1 cellular context compared by ENCODE assay signal in genomic region chr12:54262403-54262925, GRCh38.
TF ChIP-seq lines count a peak whose summit lies in the region.

No MANE protein-coding gene starts in this region.

TF ChIP-seq in HEK293, 187 proteins besides CTCF, POLR2A, EP300 and RAD21 (continued from another document and continues in another):
- TF ChIP-seq INSM2 (tag by site-specific recombination; IDR thresholded peaks at IDR 0.05) (peak; percentile 92), ZNF280D (tag by site-specific recombination; IDR thresholded peaks at IDR 0.05) (no peak), GLI2 (tag by site-specific recombination; IDR thresholded peaks at IDR 0.05; ENCODE audit: borderline replicate concordance, low read depth) (0 out of 2 replicates have a peak, but pooled peaks have one; percentile 10), ZNF544 (tag by site-specific recombination; IDR thresholded peaks at IDR 0.05) (no peak), ZNF521 (tag by site-specific recombination; IDR thresholded peaks at IDR 0.05) (no peak), ZNF175 (tag by site-specific recombination; IDR thresholded peaks at IDR 0.05) (no peak), ZSCAN16 (tag by site-specific recombination; IDR thresholded peaks at IDR 0.05) (no peak), REPIN1 (tag by site-specific recombination; IDR thresholded peaks at IDR 0.05; ENCODE audit: low read depth) (no peak), ZFP37 (tag by site-specific recombination; IDR thresholded peaks at IDR 0.05) (no peak; the same call in 1 of the 2 replicates), ZNF211 (tag by site-specific recombination; IDR thresholded peaks at IDR 0.05; ENCODE audit: low read depth) (no peak), ZNF24 (tag by site-specific recombination; IDR thresholded peaks at IDR 0.05) (peak; percentile 52; the same call in 1 of the 2 replicates), ZNF202 (tag by site-specific recombination; IDR thresholded peaks at IDR 0.05; ENCODE audit: borderline replicate concordance) (no peak), BCL11A (tag by site-specific recombination; IDR thresholded peaks at IDR 0.05; ENCODE audit: low read depth) (peak; percentile 25; the same call in 1 of the 2 replicates), ZNF677 (tag by site-specific recombination; IDR thresholded peaks at IDR 0.05) (no peak), KLF16 (tag by site-specific recombination; IDR thresholded peaks at IDR 0.05) (0 out of 2 replicates have a peak, but pooled peaks have one; percentile 33), ZNF529 (tag by site-specific recombination; IDR thresholded peaks at IDR 0.05; ENCODE audit: insufficient replicate concordance) (no peak), HIC1 (tag by site-specific recombination; IDR thresholded peaks at IDR 0.05) (0 out of 2 replicates have a peak, but pooled peaks have one; percentile 34), ZNF350 (tag by site-specific recombination; IDR thresholded peaks at IDR 0.05) (no peak), ZNF169 (tag by site-specific recombination; IDR thresholded peaks at IDR 0.05) (no peak), ZNF629 (tag by site-specific recombination; IDR thresholded peaks at IDR 0.05) (peak; percentile 96), ZNF121 (tag by site-specific recombination; IDR thresholded peaks at IDR 0.05) (no peak), ZBTB6 (tag by site-specific recombination; IDR thresholded peaks at IDR 0.05) (peak; percentile 54; the same call in 1 of the 2 replicates), ZNF776 (tag by site-specific recombination; IDR thresholded peaks at IDR 0.05; ENCODE audit: borderline replicate concordance) (no peak), ZNF280C (tag by site-specific recombination; IDR thresholded peaks at IDR 0.05) (no peak), ZNF416 (tag by site-specific recombination; IDR thresholded peaks at IDR 0.05) (no peak), OSR2 (tag by site-specific recombination; IDR thresholded peaks at IDR 0.05) (peak; percentile 96), ZNF791 (tag by site-specific recombination; IDR thresholded peaks at IDR 0.05) (no peak), ZSCAN4 (tag by site-specific recombination; IDR thresholded peaks at IDR 0.05) (0 out of 2 replicates have a peak, but pooled peaks have one; percentile 5), SALL2 (tag by site-specific recombination; IDR thresholded peaks at IDR 0.05; ENCODE audit: borderline replicate concordance) (no peak), ZNF114 (tag by site-specific recombination; IDR thresholded peaks at IDR 0.05) (no peak), TCF7L2 (IDR thresholded peaks at IDR 0.05; ENCODE audit: borderline replicate concordance, low read depth, low read length) (no peak), ZNF707 (tag by site-specific recombination; IDR thresholded peaks at IDR 0.05) (no peak), ZNF366 (tag by site-specific recombination; conservative IDR thresholded peaks at IDR 0.05) (peak; percentile 82)
- TF ChIP-seq, protein P1, sequence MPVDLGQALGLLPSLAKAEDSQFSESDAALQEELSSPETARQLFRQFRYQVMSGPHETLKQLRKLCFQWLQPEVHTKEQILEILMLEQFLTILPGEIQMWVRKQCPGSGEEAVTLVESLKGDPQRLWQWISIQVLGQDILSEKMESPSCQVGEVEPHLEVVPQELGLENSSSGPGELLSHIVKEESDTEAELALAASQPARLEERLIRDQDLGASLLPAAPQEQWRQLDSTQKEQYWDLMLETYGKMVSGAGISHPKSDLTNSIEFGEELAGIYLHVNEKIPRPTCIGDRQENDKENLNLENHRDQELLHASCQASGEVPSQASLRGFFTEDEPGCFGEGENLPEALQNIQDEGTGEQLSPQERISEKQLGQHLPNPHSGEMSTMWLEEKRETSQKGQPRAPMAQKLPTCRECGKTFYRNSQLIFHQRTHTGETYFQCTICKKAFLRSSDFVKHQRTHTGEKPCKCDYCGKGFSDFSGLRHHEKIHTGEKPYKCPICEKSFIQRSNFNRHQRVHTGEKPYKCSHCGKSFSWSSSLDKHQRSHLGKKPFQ (tag by site-specific recombination; IDR thresholded peaks at IDR 0.05) = peak; percentile 93
- TF ChIP-seq, protein P2, sequence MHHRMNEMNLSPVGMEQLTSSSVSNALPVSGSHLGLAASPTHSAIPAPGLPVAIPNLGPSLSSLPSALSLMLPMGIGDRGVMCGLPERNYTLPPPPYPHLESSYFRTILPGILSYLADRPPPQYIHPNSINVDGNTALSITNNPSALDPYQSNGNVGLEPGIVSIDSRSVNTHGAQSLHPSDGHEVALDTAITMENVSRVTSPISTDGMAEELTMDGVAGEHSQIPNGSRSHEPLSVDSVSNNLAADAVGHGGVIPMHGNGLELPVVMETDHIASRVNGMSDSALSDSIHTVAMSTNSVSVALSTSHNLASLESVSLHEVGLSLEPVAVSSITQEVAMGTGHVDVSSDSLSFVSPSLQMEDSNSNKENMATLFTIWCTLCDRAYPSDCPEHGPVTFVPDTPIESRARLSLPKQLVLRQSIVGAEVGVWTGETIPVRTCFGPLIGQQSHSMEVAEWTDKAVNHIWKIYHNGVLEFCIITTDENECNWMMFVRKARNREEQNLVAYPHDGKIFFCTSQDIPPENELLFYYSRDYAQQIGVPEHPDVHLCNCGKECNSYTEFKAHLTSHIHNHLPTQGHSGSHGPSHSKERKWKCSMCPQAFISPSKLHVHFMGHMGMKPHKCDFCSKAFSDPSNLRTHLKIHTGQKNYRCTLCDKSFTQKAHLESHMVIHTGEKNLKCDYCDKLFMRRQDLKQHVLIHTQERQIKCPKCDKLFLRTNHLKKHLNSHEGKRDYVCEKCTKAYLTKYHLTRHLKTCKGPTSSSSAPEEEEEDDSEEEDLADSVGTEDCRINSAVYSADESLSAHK (tag by site-specific recombination; IDR thresholded peaks at IDR 0.05) = no peak; the same call in 1 of the 2 replicates
- TF ChIP-seq, protein P3, sequence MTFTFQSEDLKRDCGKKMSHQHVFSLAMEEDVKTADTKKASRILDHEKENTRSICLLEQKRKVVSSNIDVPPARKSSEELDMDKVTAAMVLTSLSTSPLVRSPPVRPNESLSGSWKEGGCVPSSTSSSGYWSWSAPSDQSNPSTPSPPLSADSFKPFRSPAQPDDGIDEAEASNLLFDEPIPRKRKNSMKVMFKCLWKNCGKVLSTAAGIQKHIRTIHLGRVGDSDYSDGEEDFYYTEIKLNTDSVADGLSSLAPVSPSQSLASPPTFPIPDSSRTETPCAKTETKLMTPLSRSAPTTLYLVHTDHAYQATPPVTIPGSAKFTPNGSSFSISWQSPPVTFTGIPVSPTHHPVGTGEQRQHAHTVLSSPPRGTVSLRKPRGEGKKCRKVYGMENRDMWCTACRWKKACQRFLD (tag by site-specific recombination; IDR thresholded peaks at IDR 0.05) = no peak
- TF ChIP-seq, protein P4, sequence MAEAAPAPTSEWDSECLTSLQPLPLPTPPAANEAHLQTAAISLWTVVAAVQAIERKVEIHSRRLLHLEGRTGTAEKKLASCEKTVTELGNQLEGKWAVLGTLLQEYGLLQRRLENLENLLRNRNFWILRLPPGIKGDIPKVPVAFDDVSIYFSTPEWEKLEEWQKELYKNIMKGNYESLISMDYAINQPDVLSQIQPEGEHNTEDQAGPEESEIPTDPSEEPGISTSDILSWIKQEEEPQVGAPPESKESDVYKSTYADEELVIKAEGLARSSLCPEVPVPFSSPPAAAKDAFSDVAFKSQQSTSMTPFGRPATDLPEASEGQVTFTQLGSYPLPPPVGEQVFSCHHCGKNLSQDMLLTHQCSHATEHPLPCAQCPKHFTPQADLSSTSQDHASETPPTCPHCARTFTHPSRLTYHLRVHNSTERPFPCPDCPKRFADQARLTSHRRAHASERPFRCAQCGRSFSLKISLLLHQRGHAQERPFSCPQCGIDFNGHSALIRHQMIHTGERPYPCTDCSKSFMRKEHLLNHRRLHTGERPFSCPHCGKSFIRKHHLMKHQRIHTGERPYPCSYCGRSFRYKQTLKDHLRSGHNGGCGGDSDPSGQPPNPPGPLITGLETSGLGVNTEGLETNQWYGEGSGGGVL (tag by site-specific recombination; IDR thresholded peaks at IDR 0.05) = no peak
